Comparison of ENCODE assay signal across 4 cellular contexts in the genomic region with DNA sequence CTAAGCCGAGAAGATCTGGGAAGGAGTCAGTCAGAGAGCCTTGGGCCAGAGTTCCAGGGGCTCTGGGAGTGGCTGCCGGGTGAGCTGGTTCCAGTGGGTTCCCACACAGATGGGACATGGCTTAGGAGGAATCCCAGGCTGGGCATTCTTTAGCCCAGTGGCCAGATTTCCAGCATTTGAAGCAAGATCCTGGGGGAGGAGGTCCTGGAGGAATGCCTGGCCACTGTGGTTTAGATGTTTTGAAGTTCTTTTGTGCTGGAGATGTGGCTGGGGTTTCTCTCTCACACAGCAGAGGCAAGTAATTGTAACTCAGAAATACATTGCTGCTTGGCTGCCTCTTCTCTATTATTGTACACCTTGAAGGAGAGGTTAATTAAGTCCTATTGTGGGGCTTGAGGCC. TPM values are rescaled to one million over a fixed set of nuclear protein-coding genes. Genes with fewer than 3 reads are reported as not detected.
"Had no signal": no experiment of that assay in that cellular context is flagged by ENCODE, and none has a peak within 500 bp of the region (broad histone marks: within the 10 kb centered on the region; RNA-seq: fewer than 3 reads in every experiment).

No MANE protein-coding gene starts in this region.

RNA-seq across cellular contexts. Expression of gene ERMN, which starts 15.8 kb away (rescaled TPM):
- total RNA-seq: MCF 10A, NCI-H460, PC-9 had no signal
- polyA plus RNA-seq: aorta had no signal
